Comparison of ENCODE assay signal across 14 cellular contexts in genomic region chr10:132700168-132701098, GRCh38.
DNase-seq lines count a peak whose midpoint lies in the region; ATAC-seq and TF ChIP-seq lines count a peak whose summit lies in the region.
"Had no signal": no experiment of that assay in that cellular context is flagged by ENCODE, and none has a peak within 500 bp of the region (broad histone marks: within the 10 kb centered on the region; RNA-seq: fewer than 3 reads in every experiment).

No MANE protein-coding gene starts in this region.

- H3K36me3 ChIP-seq in Peyer's patch (peaks cover 0 to 22% (median 0%) of the 10 kb centered on the region in 3 donors), gastroesophageal sphincter (peaks cover 0 to 67% of the 10 kb centered on the region in 2 donors), prostate gland (no peaks in the 10 kb centered on the region)

- H3K27ac ChIP-seq in C4-2B (peak overlapping the region; percentile 4; the same call in 1 of the 2 replicates), Peyer's patch (peak overlapping the region in 1 of 4 donors; percentile 43), gastroesophageal sphincter (peak overlapping the region; percentile 40 to 82 (median 77)), prostate gland (peak overlapping the region; percentile 30 to 55)

- H3K4me1 ChIP-seq in Peyer's patch (peaks cover 0 to 11% (median 0%) of the 10 kb centered on the region in 4 donors), gastroesophageal sphincter (peaks cover 0 to 40% (median 12%) of the 10 kb centered on the region in 3 donors), prostate gland (replicated peaks) (peaks cover 4% of the 10 kb centered on the region)

- ATAC-seq in gastroesophageal sphincter (peak; percentile 54), GM19452 (IDR thresholded peaks at IDR 0.05; ENCODE audit: unreplicated experiment) (no peak), GM21576 (IDR thresholded peaks at IDR 0.05; ENCODE audit: unreplicated experiment) (no peak)
- ATAC-seq: CD8-positive, alpha-beta T cell; GM12878 had no signal

- TF ChIP-seq POLR2A in Peyer's patch (IDR thresholded peaks at IDR 0.05) (no peak), gastroesophageal sphincter (IDR thresholded peaks at IDR 0.05) (no peak), prostate gland (IDR thresholded peaks at IDR 0.05) (no peak)

- TF ChIP-seq CTCF in C4-2B (conservative IDR thresholded peaks at IDR 0.05) = no peak
- no peak for TF ChIP-seq CTCF in Peyer's patch (IDR thresholded peaks at IDR 0.05)
- no peak for TF ChIP-seq CTCF in gastroesophageal sphincter (IDR thresholded peaks at IDR 0.05)
- no peak for TF ChIP-seq CTCF in prostate gland (IDR thresholded peaks at IDR 0.05)

- H3K4me3 ChIP-seq in Peyer's patch (no peak overlapping the region), gastroesophageal sphincter (peak overlapping the region in 1 of 2 donors; percentile 10), prostate gland (no peak overlapping the region)
- H3K4me3 ChIP-seq: GM12878, lung had no signal

- H3K27me3 ChIP-seq in Peyer's patch = no peaks in the 10 kb centered on the region
- H3K27me3 ChIP-seq in gastroesophageal sphincter = no peaks in the 10 kb centered on the region
- no peaks in the 10 kb centered on the region for H3K27me3 ChIP-seq in prostate gland (replicated peaks; ENCODE audit: insufficient read depth)

- no peak for TF ChIP-seq EP300 in gastroesophageal sphincter (IDR thresholded peaks at IDR 0.05)

- DNase-seq in Peyer's patch = peak in 2 of 3 donors; percentile 46 to 53
- no peak for DNase-seq in prostate gland (ENCODE audit: low spot score)
- no peak for DNase-seq in NCI-H524 treated with DMSO at 0.1 percent for 48 hours (lab: John Stamatoyannopoulos, UW)
- DNase-seq in superior temporal gyrus (ENCODE audit: extremely low spot score) = no peak
- DNase-seq: activated gamma-delta T cell; CD8-positive, alpha-beta T cell; Karpas-422; OCI-M1 had no signal

- H3K9me3 ChIP-seq in Peyer's patch = peaks cover 0 to 4% (median under 1%) of the 10 kb centered on the region in 4 donors
- H3K9me3 ChIP-seq in gastroesophageal sphincter = peaks cover 0 to 6% (median 0%) of the 10 kb centered on the region in 3 donors
- H3K9me3 ChIP-seq in prostate gland = no peaks in the 10 kb centered on the region

- intact Hi-C loops in prostate gland (cut with DNase I) = no loop called here

- WGBS in gastroesophageal sphincter (ENCODE audit: low coverage in 1 of 2), 2 donors = 33 to 42% methylated on average over 11 to 12 of the region's 27 CpGs
- WGBS in prostate gland = 58% methylated on average over 27 of the region's 27 CpGs

Comparison
In these comparisons a context has a peak if more than half of its experiments do, and no peak if none do; other contexts are left out.
1. DNase-seq: peak in Peyer's patch (2 of 3); none in prostate gland (single experiment), NCI-H524 treated with DMSO at 0.1 percent for 48 hours (single experiment) and superior temporal gyrus (single experiment).